ENCODE assay signal across 19 cellular contexts in the genomic region with DNA sequence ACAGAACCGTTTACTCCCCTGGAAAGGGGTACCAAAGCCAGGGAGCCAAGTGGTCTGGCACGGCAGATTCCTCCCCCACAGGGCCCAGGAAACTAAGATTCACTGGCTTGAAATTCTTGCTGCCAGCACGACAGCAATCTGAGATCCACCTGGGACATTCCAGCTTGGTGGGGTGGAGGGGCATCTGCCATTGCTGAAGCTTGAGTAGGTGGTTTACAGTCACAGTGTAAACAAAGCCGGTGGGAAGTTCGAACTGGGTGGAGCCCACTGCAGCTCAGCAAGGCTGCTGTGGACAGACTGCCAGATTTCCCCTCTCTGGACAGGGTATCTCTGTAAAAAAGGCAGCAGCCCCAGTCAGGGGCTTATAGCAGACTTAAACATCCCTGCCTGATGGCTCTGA.
A peak's percentile ranks its signal among the peaks of the same experiment; 100 is the strongest.
DNase-seq lines count a peak whose midpoint lies in the region; TF ChIP-seq lines count a peak whose summit lies in the region.
"Had no signal": no experiment of that assay in that cellular context is flagged by ENCODE, and none has a peak within 500 bp of the region (broad histone marks: within the 10 kb centered on the region; RNA-seq: fewer than 3 reads in every experiment).

No MANE protein-coding gene starts in this region.

- no peak overlapping the region for H4K8ac ChIP-seq in mesenchymal stem cell (ENCODE audit: low read length)

- H3K36me3 ChIP-seq in endodermal cell (ENCODE audit: control insufficient read depth, insufficient read depth, low read length) (no peaks in the 10 kb centered on the region), mesenchymal stem cell (ENCODE audit: control insufficient read depth in 1 of 2, insufficient read depth in 2 of 2, low read depth in 1 of 2, low read length in 2 of 2) (no peaks in the 10 kb centered on the region)
- H3K36me3 ChIP-seq: BE2C, HAP-1 had no signal

- no peaks in the 10 kb centered on the region for H3K27me3 Mint-ChIP-seq in endodermal cell (ENCODE audit: insufficient read depth)
- H3K27me3 Mint-ChIP-seq: CD4-positive, CD25-positive, alpha-beta regulatory T cell; CD8-positive, alpha-beta memory T cell had no signal

- H3K79me1 ChIP-seq in mesenchymal stem cell (replicated peaks; ENCODE audit: low read length, poor library complexity, severe bottlenecking) = no peaks in the 10 kb centered on the region

- no peak overlapping the region for H3K14ac ChIP-seq in mesenchymal stem cell (ENCODE audit: low read length in 2 of 2)

- no peak overlapping the region for H4K91ac ChIP-seq in mesenchymal stem cell (ENCODE audit: low read length)

- no peaks in the 10 kb centered on the region for H3K9me3 Mint-ChIP-seq in endodermal cell

- H3K4me3 Mint-ChIP-seq in endodermal cell = no peak overlapping the region
- H3K4me3 Mint-ChIP-seq: CD4-positive, CD25-positive, alpha-beta regulatory T cell; CD8-positive, alpha-beta memory T cell; GM23338 had no signal

- H3K4ac ChIP-seq in mesenchymal stem cell (ENCODE audit: low read depth in 1 of 2, low read length in 2 of 2) = no peak overlapping the region

- H3K27me3 ChIP-seq in endodermal cell (ENCODE audit: control insufficient read depth, insufficient read depth, low read length, poor library complexity, severe bottlenecking) = no peaks in the 10 kb centered on the region
- H3K27me3 ChIP-seq in mesenchymal stem cell (ENCODE audit: control insufficient read depth in 1 of 2, insufficient read depth in 1 of 2, low read length in 2 of 2) = no peaks in the 10 kb centered on the region
- H3K27me3 ChIP-seq: BE2C had no signal

- no peak overlapping the region for H3K18ac ChIP-seq in mesenchymal stem cell (ENCODE audit: low read depth in 1 of 2, low read length in 2 of 2)

- no peak for TF ChIP-seq CTCF in GM12865 (IDR thresholded peaks at IDR 0.05; ENCODE audit: insufficient read depth, low read depth, low read length, missing control alignments)
- no peak for TF ChIP-seq CTCF in endodermal cell (conservative IDR thresholded peaks at IDR 0.05)

- H3K27ac Mint-ChIP-seq in endodermal cell = no peak overlapping the region
- H3K27ac Mint-ChIP-seq: CD4-positive, CD25-positive, alpha-beta regulatory T cell; CD8-positive, alpha-beta memory T cell; GM23338 had no signal

- H2AK5ac ChIP-seq in mesenchymal stem cell (ENCODE audit: low read length, severe bottlenecking) = no peak overlapping the region

- no peak overlapping the region for H2AFZ ChIP-seq in mesenchymal stem cell (ENCODE audit: low read depth, low read length)

- H3K27ac ChIP-seq in endodermal cell (ENCODE audit: low read depth, low read length) = no peak overlapping the region
- no peak overlapping the region for H3K27ac ChIP-seq in mesenchymal stem cell (ENCODE audit: low read length, poor library complexity, severe bottlenecking)
- H3K27ac ChIP-seq: HL-60 had no signal

- no peaks in the 10 kb centered on the region for H3K36me3 Mint-ChIP-seq in endodermal cell (ENCODE audit: low read depth)
- H3K36me3 Mint-ChIP-seq: CD4-positive, CD25-positive, alpha-beta regulatory T cell; CD8-positive, alpha-beta memory T cell had no signal

- no peak overlapping the region for H3K4me2 ChIP-seq in mesenchymal stem cell (ENCODE audit: low read length, poor library complexity, severe bottlenecking)
- H3K4me2 ChIP-seq: GM23338 had no signal

- H2BK15ac ChIP-seq in mesenchymal stem cell (ENCODE audit: low read depth, poor library complexity, severe bottlenecking) = no peak overlapping the region

- H2BK5ac ChIP-seq in mesenchymal stem cell (ENCODE audit: low read depth, low read length, poor library complexity, severe bottlenecking) = no peak overlapping the region

- 72% methylated on average over 5 of the region's 5 CpGs; no CpG with 5 or more reads in 1 of the 2 experiments for WGBS in endodermal cell (ENCODE audit: insufficient coverage in 1 of 2, insufficient read length in 1 of 2), 2 experiments
- WGBS in mesenchymal stem cell = 48% methylated on average over 4 of the region's 5 CpGs

- H3K9ac ChIP-seq in endodermal cell (ENCODE audit: extremely low read depth, low read length, poor library complexity, severe bottlenecking) (no peak overlapping the region), mesenchymal stem cell (ENCODE audit: low read length) (no peak overlapping the region)

- DNase-seq in GM12865 (ENCODE audit: low read depth) (peak; percentile 13), HT-29 (ENCODE audit: low spot score) (peak; percentile 56), endodermal cell (peak; percentile 61), renal cortical epithelial cell (ENCODE audit: low read depth) (peak; percentile 27), mesenchymal stem cell (no peak)
- DNase-seq in activated CD4-positive, alpha-beta T cell treated with anti-CD3 and anti-CD28 coated beads, Interleukin-2, amount 50 U/mL, for 1 hour = no peak
- no peak for DNase-seq in stimulated activated CD4-positive, alpha-beta T cell treated with anti-CD3 and anti-CD28 coated beads, Interleukin-2, amount 100 ng/mL, for 24 hours
- DNase-seq: ACHN; BE2C; C1 segment of cervical spinal cord; CD4-positive, CD25-positive, alpha-beta regulatory T cell; CD8-positive, alpha-beta memory T cell; COR-L47; DMS79 treated with DMSO at 0.1 percent for 48 hours; IMR-90 had no signal

- no peak overlapping the region for H2BK120ac ChIP-seq in mesenchymal stem cell (ENCODE audit: low read depth, low read length)

- H3K4me3 ChIP-seq in GM12865 (ENCODE audit: low read depth, low read length) = no peak overlapping the region
- H3K4me3 ChIP-seq in endodermal cell (ENCODE audit: low read length) = no peak overlapping the region
- no peak overlapping the region for H3K4me3 ChIP-seq in mesenchymal stem cell (ENCODE audit: insufficient read depth in 1 of 2, low read depth in 1 of 2, low read length in 2 of 2)
- H3K4me3 ChIP-seq: GM23338, HAP-1, K562 had no signal

- no peaks in the 10 kb centered on the region for H3K9me3 ChIP-seq in endodermal cell (ENCODE audit: control insufficient read depth, low read length)
- H3K9me3 ChIP-seq in mesenchymal stem cell (ENCODE audit: control insufficient read depth, low read length) = peaks cover 7% of the 10 kb centered on the region
- H3K9me3 ChIP-seq: BE2C, HAP-1 had no signal

- H3K23ac ChIP-seq in mesenchymal stem cell (ENCODE audit: low read length in 2 of 2) = no peak overlapping the region

- H3K4me1 Mint-ChIP-seq in endodermal cell = no peaks in the 10 kb centered on the region
- H3K4me1 Mint-ChIP-seq: CD4-positive, CD25-positive, alpha-beta regulatory T cell; CD8-positive, alpha-beta memory T cell; GM23338 had no signal

- H2BK12ac ChIP-seq in mesenchymal stem cell (ENCODE audit: low read length in 2 of 2) = no peak overlapping the region

- H3K4me1 ChIP-seq in endodermal cell (ENCODE audit: control insufficient read depth, insufficient read depth, low read length) (peaks cover 3% of the 10 kb centered on the region), mesenchymal stem cell (ENCODE audit: control insufficient read depth, insufficient read depth, low read depth, low read length) (no peaks in the 10 kb centered on the region)
- H3K4me1 ChIP-seq: BE2C, HAP-1 had no signal

Comparison
In these comparisons a context has a peak if more than half of its experiments do, and no peak if none do; other contexts are left out.
1. DNase-seq: peak in GM12865 (single experiment), HT-29 (single experiment), endodermal cell (single experiment) and renal cortical epithelial cell (single experiment); none in activated CD4-positive, alpha-beta T cell treated with anti-CD3 and anti-CD28 coated beads, Interleukin-2, amount 50 U/mL, for 1 hour (single experiment), stimulated activated CD4-positive, alpha-beta T cell treated with anti-CD3 and anti-CD28 coated beads, Interleukin-2, amount 100 ng/mL, for 24 hours (0 of 2) and mesenchymal stem cell (single experiment).